In genomic region chr19:16851031-16851712, GRCh38 we compare ENCODE assay signal across 23 cellular contexts. TPM values are rescaled to one million over a fixed set of nuclear protein-coding genes. Genes with fewer than 3 reads are reported as not detected.
DNase-seq lines count a peak whose midpoint lies in the region; ATAC-seq, FAIRE-seq and TF ChIP-seq lines count a peak whose summit lies in the region.
"Had no signal": no experiment of that assay in that cellular context is flagged by ENCODE, and none has a peak within 500 bp of the region (broad histone marks: within the 10 kb centered on the region; RNA-seq: fewer than 3 reads in every experiment).

No MANE protein-coding gene starts in this region.

- POLR2A ChIA-PET in activated CD4-positive, alpha-beta memory T cell treated with anti-CD3 and anti-CD28 coated beads for 36 hours (lab: Charles Lee), result no interaction called here

- no peak for TF ChIP-seq CTCF in foreskin fibroblast (IDR thresholded peaks at IDR 0.05; ENCODE audit: low read depth, low read length)

- no peaks in the 10 kb centered on the region for H3K9me3 ChIP-seq in SJSA1 (replicated peaks)
- H3K9me3 ChIP-seq: right atrium auricular region had no signal

- DNase-seq in A172 (ENCODE audit: low spot score) (peak; percentile 46), H54 (ENCODE audit: insufficient read length, low spot score) (peak; percentile 71), SJSA1 (ENCODE audit: low read depth in 1 of 2, low spot score in 2 of 2) (peak in 1 of 2 experiments; percentile 29), foreskin fibroblast (peak; percentile 32 to 49), NCI-H1436 treated with DMSO at 0.1 percent for 48 hours (lab: John Stamatoyannopoulos, UW) (no peak), NCI-H2029 treated with DMSO at 0.1 percent for 48 hours (lab: John Stamatoyannopoulos, UW) (no peak)
- no peak for DNase-seq in activated CD4-positive, alpha-beta memory T cell treated with anti-CD3 and anti-CD28 coated beads for 36 hours
- DNase-seq: activated CD4-positive, alpha-beta T cell treated with anti-CD3 and anti-CD28 coated beads, Interleukin-2, amount 10 ng/mL, durations not matched to agents 7 days and 5 days; activated CD8-positive, alpha-beta memory T cell treated with anti-CD3 and anti-CD28 coated beads, Interleukin-2, amount 50 U/mL, for 4 hours; activated gamma-delta T cell; CD4-positive, CD25-positive, alpha-beta regulatory T cell; GF-D8; mammary epithelial cell; SHP77; stimulated activated CD4-positive, alpha-beta T cell treated with anti-CD3 and anti-CD28 coated beads, Interleukin-15, amount 100 ng/mL, for 24 hours had no signal

- peak overlapping the region; percentile 26; the same call in 1 of the 2 replicates for H3K27ac ChIP-seq in SJSA1
- H3K27ac ChIP-seq: cardiac muscle cell, right atrium auricular region had no signal

- H3K27ac Mint-ChIP-seq in activated CD4-positive, alpha-beta memory T cell treated with anti-CD3 and anti-CD28 coated beads for 36 hours, result no peak overlapping the region
- H3K27ac Mint-ChIP-seq: activated CD4-positive, alpha-beta T cell treated with anti-CD3 and anti-CD28 coated beads, Interleukin-2, amount 10 ng/mL, durations not matched to agents 7 days and 5 days; CD4-positive, CD25-positive, alpha-beta regulatory T cell; GM23338 had no signal

- intact Hi-C loops in activated CD4-positive, alpha-beta memory T cell treated with anti-CD3 and anti-CD28 coated beads for 36 hours (cut with micrococcal nuclease), result no loop called here

- H3K4me3 ChIP-seq in SJSA1 (no peak overlapping the region), foreskin fibroblast (ENCODE audit: low read depth in 1 of 2, low read length in 2 of 2) (no peak overlapping the region)
- H3K4me3 ChIP-seq: cardiac muscle cell, GM23338, right atrium auricular region had no signal

- ATAC-seq in HG03457 (IDR thresholded peaks at IDR 0.05; ENCODE audit: unreplicated experiment), result no peak
- ATAC-seq: GM23338 had no signal

- no peak for TF ChIP-seq POLR2A in H54 (IDR thresholded peaks at IDR 0.05; ENCODE audit: low read depth, low read length)

- H3K9me3 Mint-ChIP-seq in activated CD4-positive, alpha-beta memory T cell treated with anti-CD3 and anti-CD28 coated beads for 36 hours, result no peaks in the 10 kb centered on the region
- H3K9me3 Mint-ChIP-seq: activated CD4-positive, alpha-beta T cell treated with anti-CD3 and anti-CD28 coated beads, Interleukin-2, amount 10 ng/mL, durations not matched to agents 7 days and 5 days; CD4-positive, CD25-positive, alpha-beta regulatory T cell; GM23338 had no signal

- H3K4me1 Mint-ChIP-seq in activated CD4-positive, alpha-beta memory T cell treated with anti-CD3 and anti-CD28 coated beads for 36 hours (ENCODE audit: low read depth), result no peaks in the 10 kb centered on the region
- H3K4me1 Mint-ChIP-seq: activated CD4-positive, alpha-beta T cell treated with anti-CD3 and anti-CD28 coated beads, Interleukin-2, amount 10 ng/mL, durations not matched to agents 7 days and 5 days; CD4-positive, CD25-positive, alpha-beta regulatory T cell; GM23338 had no signal

- H3K27me3 Mint-ChIP-seq in activated CD4-positive, alpha-beta memory T cell treated with anti-CD3 and anti-CD28 coated beads for 36 hours, result no peaks in the 10 kb centered on the region
- H3K27me3 Mint-ChIP-seq: activated CD4-positive, alpha-beta T cell treated with anti-CD3 and anti-CD28 coated beads, Interleukin-2, amount 10 ng/mL, durations not matched to agents 7 days and 5 days; CD4-positive, CD25-positive, alpha-beta regulatory T cell had no signal

- CTCF ChIA-PET in activated CD4-positive, alpha-beta memory T cell treated with anti-CD3 and anti-CD28 coated beads for 36 hours (lab: Charles Lee), result no interaction called here

- peaks cover 27% of the 10 kb centered on the region for H3K4me1 ChIP-seq in SJSA1 (replicated peaks)
- H3K4me1 ChIP-seq: right atrium auricular region had no signal

- peak; percentile 36 for FAIRE-seq in H54 (lab: Jason Lieb, UNC)
- FAIRE-seq: keratinocyte had no signal

- H3K27me3 ChIP-seq in SJSA1 (replicated peaks), result no peaks in the 10 kb centered on the region
- H3K27me3 ChIP-seq: cardiac muscle cell, right atrium auricular region had no signal

- peaks cover 93% of the 10 kb centered on the region for H3K36me3 ChIP-seq in SJSA1

- peaks cover 37% of the 10 kb centered on the region for H3K36me3 Mint-ChIP-seq in activated CD4-positive, alpha-beta memory T cell treated with anti-CD3 and anti-CD28 coated beads for 36 hours

- no peak overlapping the region for H3K4me3 Mint-ChIP-seq in activated CD4-positive, alpha-beta memory T cell treated with anti-CD3 and anti-CD28 coated beads for 36 hours
- H3K4me3 Mint-ChIP-seq: activated CD4-positive, alpha-beta T cell treated with anti-CD3 and anti-CD28 coated beads, Interleukin-2, amount 10 ng/mL, durations not matched to agents 7 days and 5 days; CD4-positive, CD25-positive, alpha-beta regulatory T cell; GM23338 had no signal

RNA-seq across cellular contexts. Expression of gene SIN3B, which starts 22.0 kb away (rescaled TPM):
- total RNA-seq in A172 (2014; rRNA removed; shearing (Covaris generic)), result 23.9 and 24.7 TPM in 2 replicates
- 9.5 and 18.8 TPM in 2 replicates for total RNA-seq in SJSA1 (2014; rRNA removed; shearing (Covaris generic))
- 10 to 100 TPM; 21.9 to 23.4 TPM for total RNA-seq in activated CD4-positive, alpha-beta memory T cell treated with anti-CD3 and anti-CD28 coated beads for 36 hours

RNA-seq across cellular contexts. Expression of gene F2RL3, which starts 37.6 kb away (rescaled TPM):
- total RNA-seq in A172 (2014; rRNA removed; shearing (Covaris generic)), result not detected in 2 replicates
- 0.37 and 0.50 TPM in 2 replicates for total RNA-seq in SJSA1 (2014; rRNA removed; shearing (Covaris generic))
- not detected for total RNA-seq in activated CD4-positive, alpha-beta memory T cell treated with anti-CD3 and anti-CD28 coated beads for 36 hours
- total RNA-seq: A673, GM23338, LHCN-M2, myocyte had no signal

Comparison
In these comparisons a context has a peak if more than half of its experiments do, and no peak if none do; other contexts are left out.
1. DNase-seq: peak in A172 (single experiment), H54 (single experiment) and foreskin fibroblast (2 of 2); none in NCI-H1436 treated with DMSO at 0.1 percent for 48 hours (single experiment), activated CD4-positive, alpha-beta memory T cell treated with anti-CD3 and anti-CD28 coated beads for 36 hours (single experiment) and NCI-H2029 treated with DMSO at 0.1 percent for 48 hours (single experiment).